In genomic region chr21:32253215-32253641, GRCh38 we compare ENCODE assay signal across 1 cellular context.
TF ChIP-seq lines count a peak whose summit lies in the region.

No MANE protein-coding gene starts in this region.

TF ChIP-seq in IMR-90, 13 proteins besides CTCF, POLR2A, EP300 and RAD21:
- peak; percentile 21; the same call in 1 of the 2 replicates for TF ChIP-seq MAZ (IDR thresholded peaks at IDR 0.05; ENCODE audit: borderline replicate concordance, low read depth, low read length)
- no peak for TF ChIP-seq BHLHE40 (IDR thresholded peaks at IDR 0.05; ENCODE audit: low read depth, low read length)
TF ChIP-seq in IMR-90: peak in this region for 1.
